In genomic region chr11:24738972-24739371, GRCh38 we compare ENCODE assay signal across 1 cellular context.
TF ChIP-seq lines count a peak whose summit lies in the region.

No MANE protein-coding gene starts in this region.

TF ChIP-seq in WTC11, 78 proteins besides CTCF, POLR2A, EP300 and RAD21 (continued from another document):
- TF ChIP-seq ZNF532 (CRISPR knock-in tag; IDR thresholded peaks at IDR 0.05; ENCODE audit: borderline replicate concordance): no peak
- no peak for TF ChIP-seq PRDM15 (CRISPR knock-in tag; IDR thresholded peaks at IDR 0.05)
- TF ChIP-seq ZNF423 (CRISPR knock-in tag; IDR thresholded peaks at IDR 0.05): no peak
